Comparison of ENCODE assay signal across 30 cellular contexts in genomic region chr12:121114019-121114639, GRCh38. TPM values are rescaled to one million over a fixed set of nuclear protein-coding genes. Genes with fewer than 3 reads are reported as not detected.
DNase-seq lines count a peak whose midpoint lies in the region; ATAC-seq, FAIRE-seq and TF ChIP-seq lines count a peak whose summit lies in the region.
"Had no signal": no experiment of that assay in that cellular context is flagged by ENCODE, and none has a peak within 500 bp of the region (broad histone marks: within the 10 kb centered on the region; RNA-seq: fewer than 3 reads in every experiment).

No MANE protein-coding gene starts in this region.

- ATAC-seq in mucosa of descending colon (peak; percentile 35), HepG2 (no peak), T-cell (replicated peaks in 1 of 4) (no peak)
- ATAC-seq: activated CD4-positive, alpha-beta T cell treated with anti-CD3 and anti-CD28 coated beads for 36 hours; activated CD8-positive, alpha-beta T cell treated with anti-CD3 and anti-CD28 coated beads, Interleukin-2, amount 10 ng/mL, durations not matched to agents 7 days and 5 days; naive thymus-derived CD4-positive, alpha-beta T cell; sciatic nerve; T-helper 17 cell had no signal

- no peaks in the 10 kb centered on the region for H3K9me3 Mint-ChIP-seq in T-cell
- H3K9me3 Mint-ChIP-seq: naive thymus-derived CD4-positive, alpha-beta T cell had no signal

- no TSS peak for BruUV-seq in HepG2 (replicated peaks; lab: Mats Ljungman, UMichigan)

- H3K27me3 ChIP-seq in HepG2 (ENCODE audit: control insufficient read depth in 1 of 2, insufficient read depth in 2 of 2, low read length in 2 of 2): no peaks in the 10 kb centered on the region
- H3K27me3 ChIP-seq: dorsolateral prefrontal cortex, uterus had no signal

- no peaks in the 10 kb centered on the region for H3K27me3 Mint-ChIP-seq in T-cell
- H3K27me3 Mint-ChIP-seq: activated CD4-positive, alpha-beta T cell treated with anti-CD3 and anti-CD28 coated beads for 36 hours had no signal

- no peak for TF ChIP-seq RAD21 in HepG2 (CRISPR knock-in tag; IDR thresholded peaks at IDR 0.05)

- in situ Hi-C loops in HepG2 (cut with HindIII; ENCODE audit: extremely low pct_ligation_motif_present, low pct_unique_long_range_greater_than_20kb): no loop called here

- 2% methylated on average over 6 of the region's 6 CpGs for whole genome bisulfite sequencing in HepG2 (ENCODE audit: low lambda C conversion rate)

- intact Hi-C loops in mucosa of descending colon (cut with DNase I, micrococcal nuclease): no loop called here
- intact Hi-C loops in HepG2 (cut with micrococcal nuclease; ENCODE audit: unreplicated experiment): loop anchor here (10.0 kb wide), 1 partner anchor 101 kb away; the partner anchor contains the start of gene P2RX4

- H3K4me3 ChIP-seq in HEK293 (ENCODE audit: low read depth, low read length) (no peak overlapping the region), mucosa of descending colon (no peak overlapping the region), HepG2 (replicated peaks in 1 of 3; ENCODE audit: insufficient read depth in 1 of 3, low read depth in 2 of 3, low read length in 3 of 3) (no peak overlapping the region)
- H3K4me3 ChIP-seq: dorsolateral prefrontal cortex, left ventricle myocardium inferior, thoracic aorta, uterus had no signal

- H3K9ac ChIP-seq in HepG2 (ENCODE audit: insufficient read depth, low read depth, low read length): no peak overlapping the region

- H3K36me3 Mint-ChIP-seq in T-cell: no peaks in the 10 kb centered on the region
- H3K36me3 Mint-ChIP-seq: naive thymus-derived CD4-positive, alpha-beta T cell had no signal

- peaks cover 2 to 6% (median 3%) of the 10 kb centered on the region in 3 donors for H3K4me1 Mint-ChIP-seq in T-cell

- no peak for TF ChIP-seq POLR2A in HepG2 (IDR thresholded peaks at IDR 0.05; ENCODE audit: insufficient read depth in 1 of 2, low read depth in 2 of 2, low read length in 2 of 2)

- H3K9me3 ChIP-seq in HEK293 (ENCODE audit: control insufficient read depth, insufficient read depth, low read depth, low read length) (no peaks in the 10 kb centered on the region), mucosa of descending colon (no peaks in the 10 kb centered on the region), HepG2 (ENCODE audit: low read length) (no peaks in the 10 kb centered on the region)
- H3K9me3 ChIP-seq: left ventricle myocardium inferior, thoracic aorta, uterus had no signal

- no peaks in the 10 kb centered on the region for H3K79me2 ChIP-seq in HepG2 (ENCODE audit: insufficient read depth, low read length)

- no peaks in the 10 kb centered on the region for H4K20me1 ChIP-seq in HepG2 (ENCODE audit: insufficient read depth, low read length)

- H3K36me3 ChIP-seq in HEK293 (ENCODE audit: control insufficient read depth in 2 of 2, insufficient read depth in 1 of 2, low read length in 2 of 2) (no peaks in the 10 kb centered on the region), mucosa of descending colon (ENCODE audit: low read depth) (no peaks in the 10 kb centered on the region), HepG2 (replicated peaks in 1 of 2; ENCODE audit: control insufficient read depth in 1 of 2, insufficient read depth in 2 of 2, low read length in 2 of 2) (no peaks in the 10 kb centered on the region)
- H3K36me3 ChIP-seq: left ventricle myocardium inferior, thoracic aorta, uterus had no signal

- no peak overlapping the region for H3K4me2 ChIP-seq in HepG2 (ENCODE audit: low read depth, low read length)

- no peaks in the 10 kb centered on the region for H3K4me1 ChIP-seq in HEK293 (ENCODE audit: control insufficient read depth, insufficient read depth, low read length)
- H3K4me1 ChIP-seq in mucosa of descending colon (ENCODE audit: low read depth): peaks cover 4% of the 10 kb centered on the region
- H3K4me1 ChIP-seq in HepG2 (ENCODE audit: insufficient read depth, low read length): peaks cover 36% of the 10 kb centered on the region
- H3K4me1 ChIP-seq: left ventricle myocardium inferior, uterus had no signal

- TF ChIP-seq EP300 in HepG2 (IDR thresholded peaks at IDR 0.05; ENCODE audit: low read depth in 2 of 2, low read length in 2 of 2) (no peak), HepG2 (CRISPR knock-in tag; IDR thresholded peaks at IDR 0.05; ENCODE audit: borderline replicate concordance) (no peak)

- no peak for FAIRE-seq in HepG2 (lab: Jason Lieb, UNC)
- FAIRE-seq: endothelial cell of umbilical vein, H54 had no signal

- CTCF ChIA-PET in HEK293 (lab: Yijun Ruan, JAX) (interaction anchor here (0.6 to 1.2 kb wide), 5 partner anchors 42 to 116 kb away, joined by 3 read pairs; no protein-coding TSS in a partner anchor), HepG2 (lab: Yijun Ruan, JAX; ENCODE audit: low intra/inter-chr PET ratio, low total read pairs) (no interaction called here), T-cell (lab: Charles Lee) (interaction anchor here in 1 of 2 donors (1.2 kb wide), 1 partner anchor 108 kb away, joined by 3 read pairs; no protein-coding TSS in a partner anchor)

- no peak overlapping the region for H3K4me3 Mint-ChIP-seq in T-cell
- H3K4me3 Mint-ChIP-seq: activated CD4-positive, alpha-beta T cell treated with anti-CD3 and anti-CD28 coated beads for 36 hours; activated CD8-positive, alpha-beta T cell treated with anti-CD3 and anti-CD28 coated beads, Interleukin-2, amount 10 ng/mL, durations not matched to agents 7 days and 5 days; naive thymus-derived CD4-positive, alpha-beta T cell; T-helper 17 cell had no signal

- H2AFZ ChIP-seq in HepG2 (ENCODE audit: low read length): no peak overlapping the region

- H3K27ac ChIP-seq in HEK293 (ENCODE audit: extremely low read depth, low read depth, low read length) (no peak overlapping the region), HepG2 (ENCODE audit: extremely low read length, insufficient read depth, low read length) (no peak overlapping the region)
- H3K27ac ChIP-seq: C4-2B, dorsolateral prefrontal cortex, left ventricle myocardium inferior, thoracic aorta, uterus had no signal

- DNase-seq in Daoy (ENCODE audit: low read depth) (peak; percentile 43), SW480 (ENCODE audit: low spot score) (peak; percentile 63), mucosa of descending colon (no peak), HepG2 (ENCODE audit: low spot score) (no peak), NOMO-1 treated with dmso at 0.1 percent for 144 hours (lab: John Stamatoyannopoulos, UW; ENCODE audit: unreplicated experiment) (no peak), T-cell (no peak)
- DNase-seq: activated CD4-positive, alpha-beta T cell treated with anti-CD3 and anti-CD28 coated beads for 36 hours; activated CD8-positive, alpha-beta T cell treated with anti-CD3 and anti-CD28 coated beads, Interleukin-2, amount 10 ng/mL, durations not matched to agents 7 days and 5 days; activated effector memory CD4-positive, alpha-beta T cell treated with anti-CD3 and anti-CD28 coated beads, Interleukin-2, amount 50 U/mL, for 16 hours; Calu3; cerebellar nuclear complex; dorsolateral prefrontal cortex; left ventricle myocardium inferior; MM.1S; naive thymus-derived CD4-positive, alpha-beta T cell; NCI-H1417; NCI-H2029 treated with DMSO at 0.1 percent for 48 hours; NCI-H510A; NK-92 treated with Interleukin-12 subunit alpha and Interleukin-12 subunit beta, amount 100 ng/mL, for 24 hours; stimulated activated CD4-positive, alpha-beta T cell treated with anti-CD3 and anti-CD28 coated beads, Interleukin-15, amount 100 ng/mL, for 24 hours; stimulated activated naive CD4-positive, alpha-beta T cell treated with Interleukin-2 at 50 U/mL for 16 hours; T-helper 17 cell; uterus had no signal

- POLR2A ChIA-PET in HEK293 (lab: Yijun Ruan, JAX) (no interaction called here), HepG2 (lab: Yijun Ruan, JAX) (no interaction called here), T-cell (lab: Charles Lee) (no interaction called here)

- H3K27ac Mint-ChIP-seq in T-cell: no peak overlapping the region
- H3K27ac Mint-ChIP-seq: activated CD4-positive, alpha-beta T cell treated with anti-CD3 and anti-CD28 coated beads for 36 hours; activated CD8-positive, alpha-beta T cell treated with anti-CD3 and anti-CD28 coated beads, Interleukin-2, amount 10 ng/mL, durations not matched to agents 7 days and 5 days; progenitor cell of endocrine pancreas; T-helper 17 cell had no signal

- TF ChIP-seq CTCF in HEK293 (tag by site-specific recombination; IDR thresholded peaks at IDR 0.05) (no peak), mucosa of descending colon (IDR thresholded peaks at IDR 0.05) (no peak), HepG2 (CRISPR knock-in tag; IDR thresholded peaks at IDR 0.05) (no peak)

TF ChIP-seq in HEK293, 187 proteins besides CTCF, POLR2A, EP300 and RAD21 (continues in another document):
- 0 out of 2 replicates have a peak, but pooled peaks have one; percentile 33 for TF ChIP-seq ZNF24 (tag by site-specific recombination; IDR thresholded peaks at IDR 0.05)

TF ChIP-seq in HepG2, 621 proteins besides CTCF, POLR2A, EP300 and RAD21 (continues in another document):
- TF ChIP-seq ZNF331 (CRISPR knock-in tag; IDR thresholded peaks at IDR 0.05) (no peak), NR3C1 (CRISPR knock-in tag; IDR thresholded peaks at IDR 0.05) (no peak)

RNA-seq across cellular contexts. Expression of gene P2RX7, which starts 18.5 kb away (rescaled TPM):
- 0.57 and 1.3 TPM in 2 replicates for total RNA-seq in Daoy (2014; rRNA removed; shearing (Covaris generic))
- total RNA-seq in mucosa of descending colon (10 to 100 TPM in 1 of 3 donors, 1 to 10 TPM in 2; 1.0 to 10.9 (median 1.4) TPM), HepG2 (2016; rRNA removed; fragmentation: Illumina TruSeq; extraction: Trizol) (0.13 TPM in 1 of 2 replicates, not detected in the other), T-cell (10 to 100 TPM in 1 of 5 donors, 1 to 10 TPM in 4; 4.6 to 11.0 (median 6.9) TPM)
- total RNA-seq in HepG2 (2016; cell fraction: cytosol; rRNA removed; fragmentation: Illumina TruSeq; extraction: Trizol; ENCODE audit: low read depth): not detected in 2 replicates
- 0.03 TPM in 1 of 2 replicates, not detected in the other for total RNA-seq in HepG2 (2016; cell fraction: insoluble cytoplasmic fraction; rRNA removed; fragmentation: Illumina TruSeq; extraction: Trizol)
- not detected in 2 replicates for total RNA-seq in HepG2 (2016; cell fraction: membrane; rRNA removed; fragmentation: Illumina TruSeq; extraction: Trizol)
- not detected in 2 replicates for total RNA-seq in HepG2 (2016; cell fraction: nucleus; rRNA removed; fragmentation: Illumina TruSeq; extraction: Trizol)
- polyA plus RNA-seq in HepG2 (2011; rRNA removed): 0.56 and 0.73 TPM in 2 replicates
- 0.18 and 0.19 TPM in 2 replicates for polyA plus RNA-seq in HepG2 (2011; cell fraction: cytosol; rRNA removed)
- polyA plus RNA-seq in HepG2 (2011; cell fraction: nucleus; rRNA removed): 1.1 and 1.7 TPM in 2 replicates
- polyA plus RNA-seq in HepG2 (2012): 0.76 and 1.1 TPM in 2 replicates
- not detected in 2 replicates for polyA plus RNA-seq in HepG2 (2016; cell fraction: cytosol; fragmentation: Illumina TruSeq; extraction: Trizol; ENCODE audit: low read depth)
- not detected in 2 replicates for polyA plus RNA-seq in HepG2 (2016; cell fraction: insoluble cytoplasmic fraction; fragmentation: Illumina TruSeq; extraction: Trizol; ENCODE audit: low read depth)
- not detected in 2 replicates for polyA plus RNA-seq in HepG2 (2016; cell fraction: membrane; fragmentation: Illumina TruSeq; extraction: Trizol; ENCODE audit: low read depth)
- not detected in 2 replicates for polyA plus RNA-seq in HepG2 (2016; cell fraction: nucleus; fragmentation: Illumina TruSeq; extraction: Trizol; ENCODE audit: insufficient read depth, low read depth)
- polyA minus RNA-seq in HepG2 (2011; rRNA and poly(A)+ RNA removed; ENCODE audit: low replicate concordance): 0.38 TPM in 1 of 2 replicates, not detected in the other
- polyA minus RNA-seq in HepG2 (2011; cell fraction: cytosol; rRNA and poly(A)+ RNA removed): 0.40 TPM in 1 of 2 replicates, not detected in the other
- polyA minus RNA-seq in HepG2 (2011; cell fraction: nucleus; rRNA and poly(A)+ RNA removed): 0.64 and 1.9 TPM in 2 replicates
- total RNA-seq: Calu3, progenitor cell of endocrine pancreas had no signal

Comparison
In these comparisons a context has a peak if more than half of its experiments do, and no peak if none do; other contexts are left out.
1. DNase-seq: peak in Daoy (single experiment) and SW480 (single experiment); none in mucosa of descending colon (0 of 3), HepG2 (single experiment), NOMO-1 treated with dmso at 0.1 percent for 144 hours (single experiment) and T-cell (0 of 34).